8 cellular contexts compared by ENCODE assay signal in the genomic region with DNA sequence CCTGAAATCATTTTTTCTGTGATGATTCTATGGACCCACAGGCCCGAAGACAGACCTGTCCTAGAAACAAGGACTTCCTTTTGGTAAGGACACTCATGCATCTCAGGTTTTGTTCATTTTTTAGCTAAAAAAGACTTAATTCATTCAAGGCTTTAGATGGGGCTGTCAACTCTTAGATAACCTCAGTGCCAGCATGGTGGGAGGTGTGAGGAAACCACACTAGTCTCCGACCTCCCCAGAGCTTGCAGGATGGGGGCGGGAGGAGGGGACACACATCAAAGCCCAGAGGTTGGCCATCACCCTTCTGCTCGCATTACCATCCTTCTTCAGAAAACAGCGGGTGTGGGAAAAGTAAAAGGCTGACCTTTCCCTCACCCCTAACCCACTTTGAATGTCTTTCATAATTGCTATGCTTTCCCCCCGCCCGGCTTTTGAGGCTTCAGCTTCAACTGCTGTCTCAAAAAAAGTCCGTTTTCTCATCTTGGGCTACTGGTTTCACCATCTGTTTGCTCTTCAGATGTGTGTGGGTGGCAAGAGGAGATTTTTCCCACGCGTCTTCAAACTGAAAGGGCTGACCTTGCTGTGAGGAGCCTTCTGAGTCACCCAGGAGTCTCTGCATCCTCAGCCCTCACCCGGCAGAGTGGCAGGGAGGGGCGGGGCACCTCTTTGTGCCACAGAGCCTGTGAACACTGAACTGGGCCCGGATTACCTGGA. TPM values are rescaled to one million over a fixed set of nuclear protein-coding genes. Genes with fewer than 3 reads are reported as not detected.
DNase-seq lines count a peak whose midpoint lies in the region; ATAC-seq, FAIRE-seq and TF ChIP-seq lines count a peak whose summit lies in the region.

No MANE protein-coding gene starts in this region.

- H4K20me1 ChIP-seq in K562 (replicated peaks; ENCODE audit: control insufficient read depth, insufficient read depth, low read length): no peaks in the 10 kb centered on the region; the same call in 1 of the 2 replicates

- TF ChIP-seq EP300 in K562 (IDR thresholded peaks at IDR 0.05; ENCODE audit: low read length): no peak

- no peaks in the 10 kb centered on the region for H3K27me3 ChIP-seq in ACC112 (ENCODE audit: insufficient read depth, low read length)
- H3K27me3 ChIP-seq in K562 (ENCODE audit: control insufficient read depth in 2 of 2, insufficient read depth in 2 of 2, low read length in 2 of 2): peaks cover 0 to 7% of the 10 kb centered on the region in 2 experiments; a peak in 2 of 5 replicates
- no peaks in the 10 kb centered on the region for H3K27me3 ChIP-seq in esophagus squamous epithelium

- DNase-seq in GM19238 (ENCODE audit: insufficient read length, low spot score) (peak; percentile 84), T-helper 22 cell (ENCODE audit: low read depth) (peak; percentile 48), K562 (ENCODE audit: extremely low read depth in 1 of 4, low spot score in 3 of 4) (peak; percentile 38 to 45 (median 42)), occipital lobe (lab: John Stamatoyannopoulos, UW) (peak; percentile 30), urothelium cell line (ENCODE audit: low spot score) (peak; percentile 90), esophagus squamous epithelium (lab: John Stamatoyannopoulos, UW) (no peak)

- POLR2A ChIA-PET in K562 (lab: Yijun Ruan, JAX): interaction anchor here (0.6 to 0.8 kb wide), 2 partner anchors 8 to 108 kb away, joined by 3 read pairs; no protein-coding TSS in a partner anchor

- H3K9me3 ChIP-seq in K562 (replicated peaks; ENCODE audit: control insufficient read depth, insufficient read depth, low read depth, low read length) (no peaks in the 10 kb centered on the region), esophagus squamous epithelium (no peaks in the 10 kb centered on the region)

- in situ Hi-C loops in K562 (cut with MboI): no loop called here

- H3K36me3 ChIP-seq in ACC112 (ENCODE audit: insufficient read depth, low read length) (no peaks in the 10 kb centered on the region), K562 (ENCODE audit: control insufficient read depth, insufficient read depth, low read length) (peaks cover 3% of the 10 kb centered on the region; the same call in 1 of the 3 replicates), esophagus squamous epithelium (peaks cover 0 to 36% (median 0%) of the 10 kb centered on the region in 3 donors)

- BruUV-seq in K562 (replicated peaks; lab: Mats Ljungman, UMichigan): no TSS peak

- H3K4me3 ChIP-seq in ACC112 (ENCODE audit: low read depth, low read length): peak overlapping the region; percentile 23
- H3K4me3 ChIP-seq in K562: no peak overlapping the region
- H3K4me3 ChIP-seq in esophagus squamous epithelium: peak overlapping the region in 1 of 4 donors; percentile 38

- FAIRE-seq in K562 (lab: Jason Lieb, UNC) (peak; percentile 71), urothelium cell line (lab: Jason Lieb, UNC) (no peak)

- no peak for TF ChIP-seq CTCF in K562 (IDR thresholded peaks at IDR 0.05 in 2 of 3, conservative IDR thresholded peaks at IDR 0.05 in 1 of 3; ENCODE audit: insufficient read depth in 2 of 3, low read depth in 1 of 3, low read length in 3 of 3)
- no peak for TF ChIP-seq CTCF in esophagus squamous epithelium (IDR thresholded peaks at IDR 0.05)

- no peak for TF ChIP-seq RAD21 in K562 (CRISPR knock-in tag; conservative IDR thresholded peaks at IDR 0.05 in 1 of 2, IDR thresholded peaks at IDR 0.05 in 1 of 2)

- H3K27ac ChIP-seq in ACC112 (ENCODE audit: low read depth, low read length) (peak overlapping the region; percentile 17; the same call in 1 of the 2 replicates), K562 (ENCODE audit: extremely low read depth, low read depth, low read length) (no peak overlapping the region), esophagus squamous epithelium (peak overlapping the region in 2 of 4 donors; percentile 4 to 31)

- intact Hi-C loops in K562 (cut with micrococcal nuclease) (no loop called here), esophagus squamous epithelium (cut with DNase I) (no loop called here)

- H3K9ac ChIP-seq in K562 (ENCODE audit: insufficient read depth in 1 of 2, low read depth in 2 of 2, low read length in 2 of 2): no peak overlapping the region

- CTCF ChIA-PET in K562 (lab: Yijun Ruan, JAX; ENCODE audit: low intra/inter-chr PET ratio): no interaction called here

- ATAC-seq in HG03139 (IDR thresholded peaks at IDR 0.05; ENCODE audit: unreplicated experiment) (peak; percentile 79), K562 (peak; percentile 31; the same call in 2 of the 3 replicates)

- WGBS in K562 (ENCODE audit: insufficient coverage, low coverage, missing lambda C conversion rate): 22% methylated on average over 12 of the region's 13 CpGs
- 17 to 34% methylated on average over 8 of the region's 13 CpGs for WGBS in esophagus squamous epithelium, 2 donors

- H3K4me1 ChIP-seq in ACC112 (ENCODE audit: control insufficient read depth, insufficient read depth, low read length, unreplicated experiment) (peaks cover 11% of the 10 kb centered on the region), K562 (replicated peaks in 1 of 2; ENCODE audit: control insufficient read depth in 2 of 2, insufficient read depth in 2 of 2, low read length in 2 of 2) (no peaks in the 10 kb centered on the region; a peak in 1 of 5 replicates), esophagus squamous epithelium (peaks cover 0 to 29% (median 12%) of the 10 kb centered on the region in 3 donors)

- H3K79me2 ChIP-seq in ACC112 (ENCODE audit: control insufficient read depth, insufficient read depth, low read length, unreplicated experiment) (no peaks in the 10 kb centered on the region), K562 (ENCODE audit: control insufficient read depth, insufficient read depth, low read length) (no peaks in the 10 kb centered on the region)

- no peak for TF ChIP-seq POLR2A in K562 (conservative IDR thresholded peaks at IDR 0.05)
- TF ChIP-seq POLR2A in esophagus squamous epithelium (IDR thresholded peaks at IDR 0.05): no peak

- no peak overlapping the region for H2AFZ ChIP-seq in ACC112 (ENCODE audit: low read length, unreplicated experiment)
- H2AFZ ChIP-seq in K562 (ENCODE audit: low read depth, low read length): no peak overlapping the region

- no peaks in the 10 kb centered on the region for H3K9me1 ChIP-seq in K562 (ENCODE audit: control insufficient read depth, insufficient read depth, low read length)

- no peak overlapping the region for H3K4me2 ChIP-seq in K562 (ENCODE audit: insufficient read depth, low read length)

TF ChIP-seq in K562, 482 proteins besides CTCF, POLR2A, EP300 and RAD21 (continues in another document):
- TF ChIP-seq CC2D1A (IDR thresholded peaks at IDR 0.05) (no peak), HNRNPUL1 (IDR thresholded peaks at IDR 0.05; ENCODE audit: low read length) (no peak), EGR1 (conservative IDR thresholded peaks at IDR 0.05) (peak; percentile 89), JUND (IDR thresholded peaks at IDR 0.05; ENCODE audit: borderline replicate concordance, low read depth, low read length) (no peak), JUND (tag; IDR thresholded peaks at IDR 0.05; ENCODE audit: borderline replicate concordance, low read depth, low read length) (no peak), ETV6 (IDR thresholded peaks at IDR 0.05; ENCODE audit: borderline replicate concordance in 1 of 2, low read depth in 2 of 2, low read length in 1 of 2) (no peak), ETV6 (CRISPR knock-in tag; IDR thresholded peaks at IDR 0.05; ENCODE audit: borderline replicate concordance) (no peak), RBFOX2 (IDR thresholded peaks at IDR 0.05; ENCODE audit: low read depth, low read length) (no peak), TCF7L2 (IDR thresholded peaks at IDR 0.05; ENCODE audit: low read depth, low read length) (no peak), SMARCB1 (IDR thresholded peaks at IDR 0.05; ENCODE audit: insufficient read length, low read depth) (no peak)

RNA-seq across cellular contexts. Expression of a gene that starts 27.6 kb away (rescaled TPM):
- total RNA-seq in K562 (2011; cell fraction: chromatin; rRNA removed; ENCODE audit: low replicate concordance): not detected in 2 replicates
- not detected in 2 replicates for total RNA-seq in K562 (2011; cell fraction: nucleolus; rRNA removed)
- total RNA-seq in K562 (2011; cell fraction: nucleoplasm; rRNA removed): not detected in 2 replicates
- not detected in 2 replicates for total RNA-seq in K562 (2014; rRNA removed)
- not detected in 2 replicates for total RNA-seq in K562 (2014; rRNA removed; fragmentation: Illumina TruSeq; extraction: Trizol)
- not detected in 2 replicates for total RNA-seq in K562 (2015; rRNA removed; fragmentation: Illumina TruSeq; extraction: Trizol)
- total RNA-seq in K562 (2021): not detected in 2 replicates
- polyA plus RNA-seq in K562 (2011; rRNA removed): not detected in 2 replicates
- polyA plus RNA-seq in K562 (2011; cell fraction: cytosol; rRNA removed): not detected in 2 replicates
- polyA plus RNA-seq in K562 (2011; cell fraction: nucleus; rRNA removed): not detected in 2 replicates
- 0.12 and 0.16 TPM in 2 replicates for polyA plus RNA-seq in K562 (2012)
- not detected in 2 replicates for polyA plus RNA-seq in K562 (2014; fragmentation: Illumina TruSeq; extraction: Trizol)
- polyA plus RNA-seq in K562 (2014; fragmentation: Nextera tagmentation; extraction: Ambion mirVana): under 1 TPM in 1 of 2 experiments, not detected in 1; 0.28 TPM
- not detected in 2 replicates for polyA plus RNA-seq in K562 (2014; rRNA removed)
- not detected in 2 replicates for polyA minus RNA-seq in K562 (2011; rRNA and poly(A)+ RNA removed)
- polyA minus RNA-seq in K562 (2011; cell fraction: cytosol; rRNA and poly(A)+ RNA removed): not detected in 2 replicates
- polyA minus RNA-seq in K562 (2011; cell fraction: nucleus; rRNA and poly(A)+ RNA removed): not detected in 2 replicates
- total RNA-seq in occipital lobe: not detected
- total RNA-seq in esophagus squamous epithelium: 10 to 100 TPM in 1 of 4 donors, 1 to 10 TPM in 3; 1.7 to 12.0 (median 4.4) TPM

RNA-seq across cellular contexts. Expression of a gene that starts 29.3 kb away (rescaled TPM):
- total RNA-seq in K562 (2011; cell fraction: chromatin; rRNA removed; ENCODE audit: low replicate concordance): not detected in 2 replicates
- not detected in 2 replicates for total RNA-seq in K562 (2011; cell fraction: nucleolus; rRNA removed)
- not detected in 2 replicates for total RNA-seq in K562 (2011; cell fraction: nucleoplasm; rRNA removed)
- total RNA-seq in K562 (2014; rRNA removed) (not detected in 2 replicates), K562 (2014; rRNA removed; fragmentation: Illumina TruSeq; extraction: Trizol) (not detected in 2 replicates), K562 (2015; rRNA removed; fragmentation: Illumina TruSeq; extraction: Trizol) (not detected in 2 replicates), K562 (2021) (not detected in 2 replicates), occipital lobe (0.16 TPM), esophagus squamous epithelium (not detected)
- polyA plus RNA-seq in K562 (2011; rRNA removed) (not detected in 2 replicates), K562 (2014; fragmentation: Illumina TruSeq; extraction: Trizol) (not detected in 2 replicates), K562 (2014; fragmentation: Nextera tagmentation; extraction: Ambion mirVana) (not detected), K562 (2014; rRNA removed) (not detected in 2 replicates)
- not detected in 2 replicates for polyA plus RNA-seq in K562 (2011; cell fraction: cytosol; rRNA removed)
- not detected in 2 replicates for polyA plus RNA-seq in K562 (2011; cell fraction: nucleus; rRNA removed)
- polyA plus RNA-seq in K562 (2012): 0.07 TPM in 1 of 2 replicates, not detected in the other
- not detected in 2 replicates for polyA minus RNA-seq in K562 (2011; rRNA and poly(A)+ RNA removed)
- not detected in 2 replicates for polyA minus RNA-seq in K562 (2011; cell fraction: cytosol; rRNA and poly(A)+ RNA removed)
- not detected in 2 replicates for polyA minus RNA-seq in K562 (2011; cell fraction: nucleus; rRNA and poly(A)+ RNA removed)
